In genomic region chr12:117440384-117440783, GRCh38 we compare ENCODE assay signal across 25 cellular contexts.
"Had no signal": no experiment of that assay in that cellular context is flagged by ENCODE, and none has a peak within 500 bp of the region (broad histone marks: within the 10 kb centered on the region; RNA-seq: fewer than 3 reads in every experiment).

No MANE protein-coding gene starts in this region.

- H3K4me1 ChIP-seq: left lung, tibial nerve, vagina had no signal

- H3K27ac ChIP-seq: left lung, ovary, sigmoid colon, tibial nerve, vagina had no signal

- H3K36me3 ChIP-seq: left lung, ovary, sigmoid colon, tibial nerve, vagina had no signal

- DNase-seq: hippocampal formation; immature natural killer cell; kidney; left colon; left lung; midbrain; mucosa of descending colon; naive thymus-derived CD4-positive, alpha-beta T cell; ovary; sigmoid colon; stimulated activated CD4-positive, alpha-beta T cell treated with anti-CD3 and anti-CD28 coated beads, Interleukin-1b, Interleukin-23, amount 100 ng/mL, for 48 hours; stimulated activated CD4-positive, alpha-beta T cell treated with anti-CD3 and anti-CD28 coated beads, Interleukin-2, amount 100 ng/mL, for 48 hours; stimulated activated CD4-positive, alpha-beta T cell treated with anti-CD3 and anti-CD28 coated beads, Interleukin-4, amount 100 ng/mL, for 4 hours; stimulated activated CD8-positive, alpha-beta memory T cell treated with anti-CD3 and anti-CD28 coated beads, Interleukin-4, amount 100 ng/mL, for 48 hours; stimulated activated naive CD4-positive, alpha-beta T cell treated with Interleukin-2 at 50 U/mL for 16 hours; stimulated activated naive CD8-positive, alpha-beta T cell treated with anti-CD3 and anti-CD28 coated beads, Interleukin-15, amount 100 ng/mL, for 72 hours had no signal

- H3K36me3 Mint-ChIP-seq: immature natural killer cell; naive thymus-derived CD4-positive, alpha-beta T cell; natural killer cell treated with Interleukin-12 subunit alpha and Interleukin-12 subunit beta and Interleukin-15 and Interleukin-18, amount 100 ng/mL, for 72 hours; stimulated activated memory B cell treated with anti-CD40 and anti-IgM and Interleukin-4, amounts not matched to agents 10 μg/mL and 1 μg/mL and 100 μg/mL, for 72 hours; type B pancreatic cell had no signal

- ATAC-seq: left colon; left lung; naive thymus-derived CD4-positive, alpha-beta T cell; stimulated activated memory B cell treated with anti-CD40 and anti-IgM and Interleukin-4, amounts not matched to agents 10 μg/mL and 1 μg/mL and 100 μg/mL, for 72 hours; stimulated activated naive CD8-positive, alpha-beta T cell treated with anti-CD3 and anti-CD28 coated beads, Interleukin-15, amount 100 ng/mL, for 72 hours had no signal

- H3K27me3 Mint-ChIP-seq: natural killer cell treated with Interleukin-12 subunit alpha and Interleukin-12 subunit beta and Interleukin-15 and Interleukin-18, amount 100 ng/mL, for 72 hours; stimulated activated memory B cell treated with anti-CD40 and anti-IgM and Interleukin-4, amounts not matched to agents 10 μg/mL and 1 μg/mL and 100 μg/mL, for 72 hours; stimulated activated naive CD8-positive, alpha-beta T cell treated with anti-CD3 and anti-CD28 coated beads, Interleukin-15, amount 100 ng/mL, for 72 hours had no signal

- H3K4me3 Mint-ChIP-seq: immature natural killer cell; naive thymus-derived CD4-positive, alpha-beta T cell; natural killer cell treated with Interleukin-12 subunit alpha and Interleukin-12 subunit beta and Interleukin-15 and Interleukin-18, amount 100 ng/mL, for 72 hours; stimulated activated memory B cell treated with anti-CD40 and anti-IgM and Interleukin-4, amounts not matched to agents 10 μg/mL and 1 μg/mL and 100 μg/mL, for 72 hours; stimulated activated naive CD8-positive, alpha-beta T cell treated with anti-CD3 and anti-CD28 coated beads, Interleukin-15, amount 100 ng/mL, for 72 hours; type B pancreatic cell had no signal

- H3K27me3 ChIP-seq: left lung, ovary, sigmoid colon, tibial nerve, vagina had no signal

- H3K4me2 ChIP-seq: smooth muscle cell had no signal

- H3K9me3 ChIP-seq: left lung, mucosa of descending colon, ovary, sigmoid colon, vagina had no signal

- H3K4me3 ChIP-seq: left lung, lung, mucosa of descending colon, ovary, sigmoid colon, smooth muscle cell, tibial nerve, vagina had no signal

- H3K4me1 Mint-ChIP-seq: immature natural killer cell; naive thymus-derived CD4-positive, alpha-beta T cell; stimulated activated memory B cell treated with anti-CD40 and anti-IgM and Interleukin-4, amounts not matched to agents 10 μg/mL and 1 μg/mL and 100 μg/mL, for 72 hours; stimulated activated naive CD8-positive, alpha-beta T cell treated with anti-CD3 and anti-CD28 coated beads, Interleukin-15, amount 100 ng/mL, for 72 hours had no signal

- H3K9me3 Mint-ChIP-seq: immature natural killer cell; natural killer cell treated with Interleukin-12 subunit alpha and Interleukin-12 subunit beta and Interleukin-15 and Interleukin-18, amount 100 ng/mL, for 72 hours; stimulated activated memory B cell treated with anti-CD40 and anti-IgM and Interleukin-4, amounts not matched to agents 10 μg/mL and 1 μg/mL and 100 μg/mL, for 72 hours; stimulated activated naive CD8-positive, alpha-beta T cell treated with anti-CD3 and anti-CD28 coated beads, Interleukin-15, amount 100 ng/mL, for 72 hours; type B pancreatic cell had no signal

- FAIRE-seq: islet of Langerhans, kidney had no signal

- H3K27ac Mint-ChIP-seq: immature natural killer cell; naive thymus-derived CD4-positive, alpha-beta T cell; natural killer cell treated with Interleukin-12 subunit alpha and Interleukin-12 subunit beta and Interleukin-15 and Interleukin-18, amount 100 ng/mL, for 72 hours; progenitor cell of endocrine pancreas; stimulated activated memory B cell treated with anti-CD40 and anti-IgM and Interleukin-4, amounts not matched to agents 10 μg/mL and 1 μg/mL and 100 μg/mL, for 72 hours; stimulated activated naive CD8-positive, alpha-beta T cell treated with anti-CD3 and anti-CD28 coated beads, Interleukin-15, amount 100 ng/mL, for 72 hours; type B pancreatic cell had no signal
